7 cellular contexts compared by ENCODE assay signal in genomic region chrX:13734278-13735172, GRCh38. TPM values are rescaled to one million over a fixed set of nuclear protein-coding genes. Genes with fewer than 3 reads are reported as not detected.
A peak's percentile ranks its signal among the peaks of the same experiment; 100 is the strongest.
DNase-seq lines count a peak whose midpoint lies in the region; ATAC-seq and TF ChIP-seq lines count a peak whose summit lies in the region.

A gene with protein sequence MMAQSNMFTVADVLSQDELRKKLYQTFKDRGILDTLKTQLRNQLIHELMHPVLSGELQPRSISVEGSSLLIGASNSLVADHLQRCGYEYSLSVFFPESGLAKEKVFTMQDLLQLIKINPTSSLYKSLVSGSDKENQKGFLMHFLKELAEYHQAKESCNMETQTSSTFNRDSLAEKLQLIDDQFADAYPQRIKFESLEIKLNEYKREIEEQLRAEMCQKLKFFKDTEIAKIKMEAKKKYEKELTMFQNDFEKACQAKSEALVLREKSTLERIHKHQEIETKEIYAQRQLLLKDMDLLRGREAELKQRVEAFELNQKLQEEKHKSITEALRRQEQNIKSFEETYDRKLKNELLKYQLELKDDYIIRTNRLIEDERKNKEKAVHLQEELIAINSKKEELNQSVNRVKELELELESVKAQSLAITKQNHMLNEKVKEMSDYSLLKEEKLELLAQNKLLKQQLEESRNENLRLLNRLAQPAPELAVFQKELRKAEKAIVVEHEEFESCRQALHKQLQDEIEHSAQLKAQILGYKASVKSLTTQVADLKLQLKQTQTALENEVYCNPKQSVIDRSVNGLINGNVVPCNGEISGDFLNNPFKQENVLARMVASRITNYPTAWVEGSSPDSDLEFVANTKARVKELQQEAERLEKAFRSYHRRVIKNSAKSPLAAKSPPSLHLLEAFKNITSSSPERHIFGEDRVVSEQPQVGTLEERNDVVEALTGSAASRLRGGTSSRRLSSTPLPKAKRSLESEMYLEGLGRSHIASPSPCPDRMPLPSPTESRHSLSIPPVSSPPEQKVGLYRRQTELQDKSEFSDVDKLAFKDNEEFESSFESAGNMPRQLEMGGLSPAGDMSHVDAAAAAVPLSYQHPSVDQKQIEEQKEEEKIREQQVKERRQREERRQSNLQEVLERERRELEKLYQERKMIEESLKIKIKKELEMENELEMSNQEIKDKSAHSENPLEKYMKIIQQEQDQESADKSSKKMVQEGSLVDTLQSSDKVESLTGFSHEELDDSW (plus strand): TSS chrX:13734748. CDS start chrX:13735072, 324 bp downstream.
Gene TRAPPC2, minus strand, starts transcription at chrX:13734620. Its CDS starts 14,657 bp downstream, at chrX:13719963.

- no peak for TF ChIP-seq CTCF in hepatocyte (IDR thresholded peaks at IDR 0.05; ENCODE audit: poor library complexity)

- no peaks in the 10 kb centered on the region for H3K9me3 ChIP-seq in hepatocyte (ENCODE audit: low read depth)

- H4K20me1 ChIP-seq in hepatocyte (ENCODE audit: insufficient read depth, poor library complexity, severe bottlenecking) = no peaks in the 10 kb centered on the region

- ATAC-seq in GM18508 (IDR thresholded peaks at IDR 0.05; ENCODE audit: insufficient read depth, unreplicated experiment) (peak; percentile 86), HG03025 (IDR thresholded peaks at IDR 0.05; ENCODE audit: low FRiP score, unreplicated experiment) (peak; percentile 95)

- peak within 1 kb of the TSS; percentile 97 for H3K27ac ChIP-seq in hepatocyte

- no peaks in the 10 kb centered on the region for H3K36me3 ChIP-seq in hepatocyte (replicated peaks; ENCODE audit: insufficient read depth, low read depth)

- H3K4me2 ChIP-seq in hepatocyte = peak within 1 kb of the TSS; percentile 75

- no peaks in the 10 kb centered on the region for H3K27me3 ChIP-seq in hepatocyte

- peak within 1 kb of the TSS; percentile 79 for H3K4me3 ChIP-seq in hepatocyte

- H2AFZ ChIP-seq in hepatocyte = peak within 1 kb of the TSS; percentile 28

- WGBS in hepatocyte (ENCODE audit: low lambda C conversion rate, missing lambda C conversion rate) = 40% methylated on average over 51 of the region's 75 CpGs

- H3K4me1 ChIP-seq in hepatocyte (ENCODE audit: insufficient read depth) = no peaks in the 10 kb centered on the region

- peak; percentile 96 to 98 for DNase-seq in NCI-H2081 (lab: John Stamatoyannopoulos, UW)
- peak; percentile 84 for DNase-seq in T1000 (lab: John Stamatoyannopoulos, UW)
- peak; percentile 98 for DNase-seq in astrocyte of the hippocampus (ENCODE audit: low read depth, low spot score)
- peak; percentile 93 for DNase-seq in hepatocyte (ENCODE audit: low spot score)
- peak; percentile 91 for DNase-seq in renal cortical epithelial cell (ENCODE audit: low read depth)

- H3K79me2 ChIP-seq in hepatocyte = peaks cover 61% of the 10 kb centered on the region

- no peaks in the 10 kb centered on the region for H3K9me2 ChIP-seq in hepatocyte (replicated peaks; ENCODE audit: insufficient read depth)

RNA-seq across cellular contexts. Expression of the first gene that starts in this region (rescaled TPM):
- total RNA-seq in hepatocyte = 23.5 and 27.6 TPM in 2 replicates
- polyA plus RNA-seq in hepatocyte = 23.5 and 30.6 TPM in 2 replicates
- 17.5 and 27.3 TPM in 2 replicates for total RNA-seq in renal cortical epithelial cell

RNA-seq across cellular contexts. Expression of gene TRAPPC2, which starts in this region (rescaled TPM):
- total RNA-seq in hepatocyte (23.4 and 24.8 TPM in 2 replicates), renal cortical epithelial cell (28.1 and 32.5 TPM in 2 replicates)
- 11.7 and 15.8 TPM in 2 replicates for polyA plus RNA-seq in hepatocyte

Comparison
In these comparisons a context has a peak if more than half of its experiments do, and no peak if none do; other contexts are left out.
1. Peak in every context shown above with its lines: DNase-seq, ATAC-seq, H3K4me3 ChIP-seq and H3K27ac ChIP-seq.